Comparison of ENCODE assay signal across 26 cellular contexts in the genomic region with DNA sequence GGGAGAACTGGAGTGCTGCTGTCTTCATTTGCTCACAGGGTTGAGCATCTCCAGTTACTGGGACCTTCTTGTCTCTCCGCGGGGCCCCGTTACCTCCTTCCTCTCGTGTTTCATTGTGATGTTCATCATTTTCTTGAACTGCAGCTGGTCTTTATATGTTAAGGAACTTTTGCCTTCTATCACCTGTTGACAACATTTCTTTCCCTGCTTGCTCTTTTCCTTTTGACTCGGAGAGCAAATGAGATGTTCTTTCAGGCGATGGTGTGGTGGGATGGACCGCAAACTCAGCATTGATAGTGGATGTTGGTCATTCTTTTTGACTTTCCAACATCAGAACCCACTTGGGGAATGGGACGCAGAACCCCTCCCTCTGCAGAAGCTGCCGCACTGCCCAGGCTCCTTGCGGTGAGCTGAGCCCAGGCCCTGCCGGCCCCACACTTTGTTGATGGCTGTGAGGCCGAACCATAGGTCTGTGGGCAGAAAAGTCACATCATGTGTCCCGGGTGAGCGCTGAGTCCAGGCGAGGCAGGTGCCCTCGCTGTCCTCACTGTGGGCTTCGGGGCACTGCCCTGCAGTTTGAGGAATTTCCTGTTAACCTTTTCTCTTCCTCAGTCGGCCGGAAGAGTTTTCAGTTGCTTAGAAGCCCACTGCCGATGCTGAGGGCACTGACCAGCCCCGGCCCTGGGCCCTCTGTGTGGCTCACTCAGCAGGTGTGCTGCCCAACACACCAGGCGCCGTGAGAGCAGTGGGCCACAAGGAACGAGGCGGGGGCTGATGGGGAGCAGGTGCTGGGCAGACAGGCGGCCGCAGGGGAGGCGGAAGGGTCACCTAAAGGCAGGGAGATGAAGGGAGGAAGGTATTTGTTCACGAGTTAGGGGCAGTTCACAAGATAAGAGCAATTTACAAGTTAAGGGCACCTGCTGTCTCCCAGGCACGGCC. TPM values are rescaled to one million over a fixed set of nuclear protein-coding genes. Genes with fewer than 3 reads are reported as not detected.
"Had no signal": no experiment of that assay in that cellular context is flagged by ENCODE, and none has a peak within 500 bp of the region (broad histone marks: within the 10 kb centered on the region; RNA-seq: fewer than 3 reads in every experiment).

No MANE protein-coding gene starts in this region.

- H3K4me3 Mint-ChIP-seq: memory B cell, mesothelial cell of epicardium, natural killer cell, neural progenitor cell had no signal

- H2AFZ ChIP-seq: neural progenitor cell had no signal

- H3K36me3 ChIP-seq: neural progenitor cell, uterus had no signal

- DNase-seq: cortex of kidney; dorsolateral prefrontal cortex; effector CD8-positive, alpha-beta T cell; gastrocnemius medialis; heart right ventricle; hypothalamus; islet precursor cell; left ventricle myocardium inferior; lower lobe of right lung; natural killer cell; occipital lobe; pancreas; right cardiac atrium; stimulated activated CD4-positive, alpha-beta T cell treated with anti-CD3 and anti-CD28 coated beads, Interleukin-2, amount 100 ng/mL, for 48 hours; stimulated activated naive CD8-positive, alpha-beta T cell treated with anti-CD3 and anti-CD28 coated beads, Interleukin-15, Interleukin-2, amounts not matched to agents 100 U/mL and 50 U/mL, for 24 hours; tibial artery; upper lobe of left lung; uterus had no signal

- H3K27me3 ChIP-seq: neural progenitor cell, pancreas, uterus had no signal

- ATAC-seq: esophagus mucosa; gastrocnemius medialis; heart right ventricle; lower lobe of right lung; natural killer cell; pancreas; right cardiac atrium; stimulated activated naive CD8-positive, alpha-beta T cell treated with anti-CD3 and anti-CD28 coated beads, Interleukin-15, Interleukin-2, amounts not matched to agents 100 U/mL and 50 U/mL, for 24 hours had no signal

- H3K9me3 ChIP-seq: gastrocnemius medialis, heart right ventricle, left ventricle myocardium inferior, lower lobe of right lung, pancreas, tibial artery, upper lobe of left lung, uterus had no signal

- H3K4me2 ChIP-seq: neural progenitor cell, smooth muscle cell had no signal

- H3K4me3 ChIP-seq: dorsolateral prefrontal cortex, gastrocnemius medialis, heart right ventricle, left ventricle myocardium inferior, lower lobe of right lung, neural progenitor cell, pancreas, smooth muscle cell, tibial artery, upper lobe of left lung, uterus had no signal

- H3K9me3 Mint-ChIP-seq: memory B cell, mesothelial cell of epicardium, natural killer cell, neural progenitor cell had no signal

- H3K27ac ChIP-seq: dorsolateral prefrontal cortex, gastrocnemius medialis, heart right ventricle, left ventricle myocardium inferior, lower lobe of right lung, neural progenitor cell, pancreas, tibial artery, upper lobe of left lung, uterus had no signal

- H3K27ac Mint-ChIP-seq: memory B cell, mesothelial cell of epicardium, natural killer cell, progenitor cell of endocrine pancreas had no signal

- H3K9ac ChIP-seq: neural progenitor cell had no signal

RNA-seq across cellular contexts. Expression of a gene that starts 7.6 kb away (rescaled TPM):
- total RNA-seq: gastrocnemius medialis, left ventricle myocardium inferior, right cardiac atrium had no signal
- polyA plus RNA-seq: right cardiac atrium had no signal

RNA-seq across cellular contexts. Expression of a gene that starts 45.5 kb away (rescaled TPM):
- total RNA-seq: esophagus mucosa, gastrocnemius medialis, heart right ventricle, left ventricle myocardium inferior, myocyte, natural killer cell, smooth muscle cell had no signal
- polyA plus RNA-seq: fibroblast of lung, smooth muscle cell had no signal
